ENCODE assay signal across 10 cellular contexts in genomic region chr3:114863848-114864247, GRCh38.
DNase-seq lines count a peak whose midpoint lies in the region; ATAC-seq and TF ChIP-seq lines count a peak whose summit lies in the region.
"Had no signal": no experiment of that assay in that cellular context is flagged by ENCODE, and none has a peak within 500 bp of the region (broad histone marks: within the 10 kb centered on the region; RNA-seq: fewer than 3 reads in every experiment).

No MANE protein-coding gene starts in this region.

- peaks cover 76% of the 10 kb centered on the region for H3K4me1 Mint-ChIP-seq in activated naive CD4-positive, alpha-beta T cell treated with anti-CD3 and anti-CD28 coated beads, Interleukin-2, amount 50 U/mL, for 24 hours

- H3K4me2 ChIP-seq in smooth muscle cell: no peak overlapping the region

- H3K9me3 ChIP-seq in subcutaneous abdominal adipose tissue (ENCODE audit: control insufficient read depth in 5 of 5, low read length in 5 of 5): no peaks in the 10 kb centered on the region
- no peaks in the 10 kb centered on the region for H3K9me3 ChIP-seq in smooth muscle cell (replicated peaks; ENCODE audit: low read depth)

- H3K4me3 ChIP-seq in fibroblast of the aortic adventitia (ENCODE audit: low read depth, low read length): no peak overlapping the region
- H3K4me3 ChIP-seq in subcutaneous abdominal adipose tissue (ENCODE audit: low read depth in 1 of 5, low read length in 5 of 5): peak overlapping the region; percentile 12 to 62 (median 46)
- H3K4me3 ChIP-seq in smooth muscle cell: no peak overlapping the region

- DNase-seq in activated naive CD4-positive, alpha-beta T cell treated with Interleukin-2 at 50 U/mL for 16 hours: no peak
- DNase-seq in OCI-M1 (lab: John Stamatoyannopoulos, UW): peak; percentile 58
- DNase-seq in fibroblast of the aortic adventitia (ENCODE audit: low read depth): peak; percentile 6
- DNase-seq in smooth muscle cell (lab: John Stamatoyannopoulos, UW; ENCODE audit: unreplicated experiment): no peak
- DNase-seq in Kasumi-1 (lab: John Stamatoyannopoulos, UW): no peak
- DNase-seq: anterior cingulate cortex; stimulated activated CD4-positive, alpha-beta T cell treated with anti-CD3 and anti-CD28 coated beads, Interleukin-12 subunit alpha, Interleukin-12 subunit beta, amount 100 ng/mL, for 4 hours had no signal

- WGBS in smooth muscle cell (ENCODE audit: low lambda C conversion rate): 84% methylated on average over 1 of the region's 1 CpG

- H2AFZ ChIP-seq in smooth muscle cell (ENCODE audit: low read depth): no peak overlapping the region

- H4K20me1 ChIP-seq in smooth muscle cell (ENCODE audit: low read depth): no peaks in the 10 kb centered on the region

- peak overlapping the region; percentile 76 for H3K4me3 Mint-ChIP-seq in activated naive CD4-positive, alpha-beta T cell treated with anti-CD3 and anti-CD28 coated beads, Interleukin-2, amount 50 U/mL, for 24 hours

- H3K4me1 ChIP-seq in subcutaneous abdominal adipose tissue (ENCODE audit: control insufficient read depth in 5 of 5, insufficient read depth in 5 of 5, low read length in 5 of 5) (peaks cover 0 to 15% (median 9%) of the 10 kb centered on the region in 5 donors), smooth muscle cell (ENCODE audit: low read depth) (no peaks in the 10 kb centered on the region)

- H3K36me3 ChIP-seq in subcutaneous abdominal adipose tissue (ENCODE audit: control insufficient read depth in 5 of 5, insufficient read depth in 5 of 5, low read length in 5 of 5) (no peaks in the 10 kb centered on the region), smooth muscle cell (ENCODE audit: low read depth) (no peaks in the 10 kb centered on the region)

- no peaks in the 10 kb centered on the region for H3K9me3 Mint-ChIP-seq in activated naive CD4-positive, alpha-beta T cell treated with anti-CD3 and anti-CD28 coated beads, Interleukin-2, amount 50 U/mL, for 24 hours

- H3K27me3 ChIP-seq in subcutaneous abdominal adipose tissue (ENCODE audit: control insufficient read depth in 5 of 5, insufficient read depth in 4 of 5, low read length in 5 of 5) (no peaks in the 10 kb centered on the region), smooth muscle cell (ENCODE audit: low read depth) (no peaks in the 10 kb centered on the region)

- ATAC-seq in HG02642 (IDR thresholded peaks at IDR 0.05; ENCODE audit: poor library complexity, unreplicated experiment): no peak

- no peaks in the 10 kb centered on the region for H3K79me2 ChIP-seq in smooth muscle cell (ENCODE audit: low read depth)

- H3K27ac Mint-ChIP-seq in activated naive CD4-positive, alpha-beta T cell treated with anti-CD3 and anti-CD28 coated beads, Interleukin-2, amount 50 U/mL, for 24 hours: peak overlapping the region; percentile 48

- peak overlapping the region; percentile 15 to 59 (median 31) for H3K9ac ChIP-seq in subcutaneous abdominal adipose tissue (ENCODE audit: low read length in 5 of 5)
- H3K9ac ChIP-seq in smooth muscle cell (ENCODE audit: low read depth): no peak overlapping the region

- H3K27me3 Mint-ChIP-seq in activated naive CD4-positive, alpha-beta T cell treated with anti-CD3 and anti-CD28 coated beads, Interleukin-2, amount 50 U/mL, for 24 hours: no peaks in the 10 kb centered on the region

- TF ChIP-seq CTCF in fibroblast of the aortic adventitia (IDR thresholded peaks at IDR 0.05; ENCODE audit: insufficient read depth, low read length): no peak
- TF ChIP-seq CTCF in smooth muscle cell (IDR thresholded peaks at IDR 0.05; ENCODE audit: borderline replicate concordance, insufficient read depth, poor library complexity, severe bottlenecking): no peak

- H3K36me3 Mint-ChIP-seq in activated naive CD4-positive, alpha-beta T cell treated with anti-CD3 and anti-CD28 coated beads, Interleukin-2, amount 50 U/mL, for 24 hours: peaks cover 3% of the 10 kb centered on the region

- peak overlapping the region; percentile 32 for H3K27ac ChIP-seq in subcutaneous abdominal adipose tissue (ENCODE audit: low read depth, low read length)
- no peak overlapping the region for H3K27ac ChIP-seq in smooth muscle cell (ENCODE audit: low read depth)

- H3F3A ChIP-seq in smooth muscle cell (ENCODE audit: low read depth): no peaks in the 10 kb centered on the region

Comparison
In these comparisons a context has a peak if more than half of its experiments do, and no peak if none do; other contexts are left out.
1. DNase-seq: peak in OCI-M1 (single experiment) and fibroblast of the aortic adventitia (single experiment); none in activated naive CD4-positive, alpha-beta T cell treated with Interleukin-2 at 50 U/mL for 16 hours (single experiment), smooth muscle cell (single experiment) and Kasumi-1 (0 of 2).
2. H3K4me3 ChIP-seq: peak in subcutaneous abdominal adipose tissue (5 of 5); none in fibroblast of the aortic adventitia (single experiment) and smooth muscle cell (single experiment).